In genomic region chr5:176658817-176659216, GRCh38 we compare ENCODE assay signal across 9 cellular contexts. TPM values are rescaled to one million over a fixed set of nuclear protein-coding genes. Genes with fewer than 3 reads are reported as not detected.
DNase-seq lines count a peak whose midpoint lies in the region; TF ChIP-seq lines count a peak whose summit lies in the region.
"Had no signal": no experiment of that assay in that cellular context is flagged by ENCODE, and none has a peak within 500 bp of the region (broad histone marks: within the 10 kb centered on the region; RNA-seq: fewer than 3 reads in every experiment).

No MANE protein-coding gene starts in this region.

- 93% methylated on average over 7 of the region's 7 CpGs for WGBS in hepatocyte (ENCODE audit: low lambda C conversion rate, missing lambda C conversion rate)

- POLR2A ChIA-PET in activated CD4-positive, alpha-beta T cell treated with anti-CD3 and anti-CD28 coated beads, Interleukin-2, amount 10 ng/mL, durations not matched to agents 7 days and 5 days (lab: Charles Lee): interaction anchor here (0.7 kb wide), 1 partner anchor 12 kb away, joined by 3 read pairs; the partner anchor contains the start of gene TSPAN17

- TF ChIP-seq CTCF in fibroblast of mammary gland (conservative IDR thresholded peaks at IDR 0.05; ENCODE audit: control insufficient read depth, insufficient read depth, low read depth, low read length) (no peak), HFFc6 (IDR thresholded peaks at IDR 0.05) (no peak), hepatocyte (IDR thresholded peaks at IDR 0.05; ENCODE audit: poor library complexity) (no peak)

- no peak overlapping the region for H3K4me2 ChIP-seq in hepatocyte

- no peaks in the 10 kb centered on the region for H4K20me1 ChIP-seq in hepatocyte (ENCODE audit: insufficient read depth, poor library complexity, severe bottlenecking)

- H3K27ac ChIP-seq in temporal lobe (ENCODE audit: low read depth, low read length): peak overlapping the region; percentile 87
- H3K27ac ChIP-seq in hepatocyte: no peak overlapping the region

- H3K27ac Mint-ChIP-seq in activated CD4-positive, alpha-beta T cell treated with anti-CD3 and anti-CD28 coated beads, Interleukin-2, amount 10 ng/mL, durations not matched to agents 7 days and 5 days: peak overlapping the region; percentile 48
- no peak overlapping the region for H3K27ac Mint-ChIP-seq in HFFc6

- H3K4me1 Mint-ChIP-seq in activated CD4-positive, alpha-beta T cell treated with anti-CD3 and anti-CD28 coated beads, Interleukin-2, amount 10 ng/mL, durations not matched to agents 7 days and 5 days: peaks cover 33% of the 10 kb centered on the region
- H3K4me1 Mint-ChIP-seq in HFFc6 (ENCODE audit: low read depth): peaks cover 5% of the 10 kb centered on the region

- H3K79me2 ChIP-seq in hepatocyte: no peaks in the 10 kb centered on the region

- H3K36me3 ChIP-seq in hepatocyte (replicated peaks; ENCODE audit: insufficient read depth, low read depth): no peaks in the 10 kb centered on the region

- peaks cover 1% of the 10 kb centered on the region for H3K27me3 Mint-ChIP-seq in activated CD4-positive, alpha-beta T cell treated with anti-CD3 and anti-CD28 coated beads, Interleukin-2, amount 10 ng/mL, durations not matched to agents 7 days and 5 days
- peaks cover 15% of the 10 kb centered on the region; the same call in 1 of the 2 replicates for H3K27me3 Mint-ChIP-seq in HFFc6 (ENCODE audit: insufficient read depth)

- no peaks in the 10 kb centered on the region for H3K9me2 ChIP-seq in hepatocyte (replicated peaks; ENCODE audit: insufficient read depth)

- peaks cover 6% of the 10 kb centered on the region for H3K36me3 Mint-ChIP-seq in activated CD4-positive, alpha-beta T cell treated with anti-CD3 and anti-CD28 coated beads, Interleukin-2, amount 10 ng/mL, durations not matched to agents 7 days and 5 days (ENCODE audit: low read depth)
- no peaks in the 10 kb centered on the region; the same call in 1 of the 2 replicates for H3K36me3 Mint-ChIP-seq in HFFc6 (ENCODE audit: low read depth)

- H3K4me1 ChIP-seq in hepatocyte (ENCODE audit: insufficient read depth): no peaks in the 10 kb centered on the region

- DNase-seq in activated CD4-positive, alpha-beta T cell treated with anti-CD3 and anti-CD28 coated beads, Interleukin-2, amount 10 ng/mL, durations not matched to agents 7 days and 5 days: peak; percentile 68
- no peak for DNase-seq in activated CD4-positive, alpha-beta T cell treated with anti-CD3 and anti-CD28 coated beads for 4 hours
- DNase-seq in RPMI7951 (ENCODE audit: low read depth): peak; percentile 74
- DNase-seq in fibroblast of mammary gland (ENCODE audit: low read depth): peak; percentile 35
- no peak for DNase-seq in HFFc6
- no peak for DNase-seq in hepatocyte (ENCODE audit: low spot score)
- no peak for DNase-seq in inferior parietal cortex (ENCODE audit: extremely low spot score)

- no peaks in the 10 kb centered on the region for H3K27me3 ChIP-seq in hepatocyte

- H3K9me3 ChIP-seq in hepatocyte (ENCODE audit: low read depth): no peaks in the 10 kb centered on the region

- CTCF ChIA-PET in activated CD4-positive, alpha-beta T cell treated with anti-CD3 and anti-CD28 coated beads, Interleukin-2, amount 10 ng/mL, durations not matched to agents 7 days and 5 days (lab: Charles Lee): interaction anchor here (0.9 to 5.8 kb wide), 10 partner anchors 10 to 463 kb away, joined by 3 to 76 read pairs (median 4); partner anchors contain the start of gene TSPAN17

- H3K4me3 Mint-ChIP-seq in activated CD4-positive, alpha-beta T cell treated with anti-CD3 and anti-CD28 coated beads, Interleukin-2, amount 10 ng/mL, durations not matched to agents 7 days and 5 days: peak overlapping the region; percentile 56
- H3K4me3 Mint-ChIP-seq in HFFc6: no peak overlapping the region

- no peak overlapping the region for H2AFZ ChIP-seq in hepatocyte

- H3K4me3 ChIP-seq in fibroblast of mammary gland (ENCODE audit: control insufficient read depth, low read depth, low read length) (no peak overlapping the region), hepatocyte (no peak overlapping the region)

- H3K9me3 Mint-ChIP-seq in activated CD4-positive, alpha-beta T cell treated with anti-CD3 and anti-CD28 coated beads, Interleukin-2, amount 10 ng/mL, durations not matched to agents 7 days and 5 days: no peaks in the 10 kb centered on the region
- no peaks in the 10 kb centered on the region for H3K9me3 Mint-ChIP-seq in HFFc6

RNA-seq across cellular contexts. Expression of gene TSPAN17, which starts 11.5 kb away (rescaled TPM):
- total RNA-seq in activated CD4-positive, alpha-beta T cell treated with anti-CD3 and anti-CD28 coated beads, Interleukin-2, amount 10 ng/mL, durations not matched to agents 7 days and 5 days: 10 to 100 TPM; 39.6 to 42.5 TPM
- total RNA-seq in RPMI7951 (2014; rRNA removed; shearing (Covaris generic)): 18.5 and 23.7 TPM in 2 replicates
- total RNA-seq in temporal lobe (21.4 TPM), hepatocyte (33.2 and 33.4 TPM in 2 replicates)
- 10 to 100 TPM; 51.4 to 64.9 (median 57.6) TPM for total RNA-seq in HFFc6 (2021; fragmentation: NEBNext Ultra II Directional; extraction: Animal tissue kit (Norgen Biotek cat#: 25700))
- 27.9 TPM in 2 replicates for polyA plus RNA-seq in hepatocyte

RNA-seq across cellular contexts. Expression of gene EIF4E1B, which starts 28.3 kb away (rescaled TPM):
- not detected for total RNA-seq in activated CD4-positive, alpha-beta T cell treated with anti-CD3 and anti-CD28 coated beads, Interleukin-2, amount 10 ng/mL, durations not matched to agents 7 days and 5 days
- not detected in 2 replicates for total RNA-seq in RPMI7951 (2014; rRNA removed; shearing (Covaris generic))
- total RNA-seq in temporal lobe (not detected), hepatocyte (not detected in 2 replicates)
- not detected for total RNA-seq in HFFc6 (2021; fragmentation: NEBNext Ultra II Directional; extraction: Animal tissue kit (Norgen Biotek cat#: 25700))
- not detected in 2 replicates for polyA plus RNA-seq in hepatocyte
- polyA plus RNA-seq: BJ had no signal

RNA-seq across cellular contexts. Expression of gene SNCB, which starts 28.5 kb away (rescaled TPM):
- not detected for total RNA-seq in activated CD4-positive, alpha-beta T cell treated with anti-CD3 and anti-CD28 coated beads, Interleukin-2, amount 10 ng/mL, durations not matched to agents 7 days and 5 days
- total RNA-seq in RPMI7951 (2014; rRNA removed; shearing (Covaris generic)): 1.3 TPM in 1 of 2 replicates, not detected in the other
- 15.7 TPM for total RNA-seq in temporal lobe
- not detected for total RNA-seq in HFFc6 (2021; fragmentation: NEBNext Ultra II Directional; extraction: Animal tissue kit (Norgen Biotek cat#: 25700))
- not detected in 2 replicates for total RNA-seq in hepatocyte
- polyA plus RNA-seq in hepatocyte: 0.57 TPM in 1 of 2 replicates, not detected in the other
- polyA plus RNA-seq: BJ had no signal

RNA-seq across cellular contexts. Expression of gene GPRIN1, which starts 48.9 kb away (rescaled TPM):
- total RNA-seq in activated CD4-positive, alpha-beta T cell treated with anti-CD3 and anti-CD28 coated beads, Interleukin-2, amount 10 ng/mL, durations not matched to agents 7 days and 5 days: 1 to 10 TPM; 2.5 to 2.6 TPM
- 4.9 and 6.2 TPM in 2 replicates for total RNA-seq in RPMI7951 (2014; rRNA removed; shearing (Covaris generic))
- total RNA-seq in temporal lobe: 104 TPM
- 1 to 10 TPM; 2.3 to 5.4 (median 2.6) TPM for total RNA-seq in HFFc6 (2021; fragmentation: NEBNext Ultra II Directional; extraction: Animal tissue kit (Norgen Biotek cat#: 25700))
- total RNA-seq in hepatocyte: 1.4 and 1.6 TPM in 2 replicates
- 2.2 and 3.9 TPM in 2 replicates for polyA plus RNA-seq in hepatocyte

Comparison
In these comparisons a context has a peak if more than half of its experiments do, and no peak if none do; other contexts are left out.
1. DNase-seq: peak in activated CD4-positive, alpha-beta T cell treated with anti-CD3 and anti-CD28 coated beads, Interleukin-2, amount 10 ng/mL, durations not matched to agents 7 days and 5 days (single experiment), RPMI7951 (single experiment) and fibroblast of mammary gland (single experiment); none in activated CD4-positive, alpha-beta T cell treated with anti-CD3 and anti-CD28 coated beads for 4 hours (0 of 2), HFFc6 (single experiment), hepatocyte (single experiment) and inferior parietal cortex (single experiment).